Comparison of ENCODE assay signal across 9 cellular contexts in the genomic region with DNA sequence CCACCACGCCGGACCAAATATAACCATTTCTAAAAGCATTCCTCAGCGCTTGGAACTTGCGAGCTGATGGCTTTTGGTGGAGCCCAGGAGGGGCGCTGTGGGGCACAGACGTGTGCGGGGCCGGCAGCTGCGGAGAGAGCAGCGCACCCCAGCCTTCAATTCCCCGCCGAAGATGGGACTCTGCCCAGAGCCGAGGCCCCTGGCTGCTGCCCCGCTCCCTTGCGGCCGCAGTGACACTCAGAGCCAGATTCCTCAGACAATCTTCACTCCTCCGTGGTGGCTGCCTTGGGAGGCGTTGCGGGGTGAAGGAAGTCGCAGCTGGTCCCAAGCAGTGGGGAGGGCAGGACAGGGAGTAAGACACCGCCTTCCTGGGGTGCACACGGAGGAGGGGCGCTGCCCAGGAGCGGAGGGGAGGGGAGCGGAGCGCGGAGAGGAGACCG.
A peak's percentile ranks its signal among the peaks of the same experiment; 100 is the strongest.
DNase-seq lines count a peak whose midpoint lies in the region; ATAC-seq, FAIRE-seq and TF ChIP-seq lines count a peak whose summit lies in the region.
"Had no signal": no experiment of that assay in that cellular context is flagged by ENCODE, and none has a peak within 500 bp of the region (broad histone marks: within the 10 kb centered on the region; RNA-seq: fewer than 3 reads in every experiment).

No MANE protein-coding gene starts in this region.

- H3K27me3 Mint-ChIP-seq in T-helper 17 cell (peaks cover 40% of the 10 kb centered on the region), MCF 10A (ENCODE audit: insufficient read depth, unreplicated experiment) (peaks cover 21% of the 10 kb centered on the region)

- WGBS in psoas muscle, 3 donors: 1 to 2% (median 1%) methylated on average over 24 to 28 of the region's 28 CpGs

- peak; percentile 20 for TF ChIP-seq CTCF in MCF 10A (IDR thresholded peaks at IDR 0.05; ENCODE audit: unreplicated experiment)
- peak; percentile 61 for TF ChIP-seq CTCF in psoas muscle (IDR thresholded peaks at IDR 0.05)

- peak overlapping the region; percentile 32 for H3K27ac ChIP-seq in psoas muscle
- H3K27ac ChIP-seq: 22Rv1 had no signal

- peak; percentile 90 for ATAC-seq in T-helper 17 cell
- peak; percentile 71 to 81 (median 72) for ATAC-seq in psoas muscle
- no peak for ATAC-seq in HG02938 (IDR thresholded peaks at IDR 0.05; ENCODE audit: unreplicated experiment)

- peaks cover 26% of the 10 kb centered on the region for H3K4me1 ChIP-seq in psoas muscle

- intact Hi-C loops in MCF 10A (cut with micrococcal nuclease): no loop called here
- intact Hi-C loops in psoas muscle (cut with DNase I): loop anchor here (5.0 kb wide), 1 partner anchor 37 kb away; no protein-coding TSS in a partner anchor

- H3K27ac Mint-ChIP-seq in T-helper 17 cell (peak overlapping the region; percentile 88), MCF 10A (ENCODE audit: low read depth, unreplicated experiment) (no peak overlapping the region)

- no peak for FAIRE-seq in H54 (lab: Jason Lieb, UNC)

- H3K27me3 ChIP-seq in psoas muscle (ENCODE audit: insufficient read depth in 3 of 3, low read length in 2 of 3): no peaks in the 10 kb centered on the region

- H3K36me3 ChIP-seq in psoas muscle (ENCODE audit: insufficient read depth in 1 of 2, low read depth in 1 of 2): no peaks in the 10 kb centered on the region

- no peaks in the 10 kb centered on the region for H3K9me3 Mint-ChIP-seq in MCF 10A (ENCODE audit: unreplicated experiment)

- DNase-seq in DMS 273 (lab: John Stamatoyannopoulos, UW; ENCODE audit: unreplicated experiment): peak; percentile 77
- DNase-seq in DMS 273 treated with DMSO at 0.1 percent for 48 hours (lab: John Stamatoyannopoulos, UW): no peak
- DNase-seq in T-helper 17 cell: peak; percentile 28 to 36 (median 29)
- no peak for DNase-seq in MCF 10A (ENCODE audit: unreplicated experiment)
- peak in 28 of 51 donors; percentile 7 to 64 (median 34) for DNase-seq in hypothalamus (lab: John Stamatoyannopoulos, UW)
- DNase-seq in psoas muscle: peak; percentile 68 to 83
- no peak for DNase-seq in H54 (ENCODE audit: insufficient read length, low spot score)

- POLR2A ChIA-PET in MCF 10A (lab: Yijun Ruan, JAX): interaction anchor here (0.7 kb wide), 1 partner anchor 811 kb away, joined by 3 read pairs; no protein-coding TSS in a partner anchor

- peak overlapping the region; percentile 72 for H3K4me3 ChIP-seq in psoas muscle

- TF ChIP-seq POLR2A in H54 (IDR thresholded peaks at IDR 0.05; ENCODE audit: low read depth, low read length): no peak

- H3K9me3 ChIP-seq in T-helper 17 cell (ENCODE audit: control insufficient read depth, low read length, poor library complexity, severe bottlenecking): no peaks in the 10 kb centered on the region
- H3K9me3 ChIP-seq in psoas muscle: no peaks in the 10 kb centered on the region

- H3K4me3 Mint-ChIP-seq in T-helper 17 cell (peak overlapping the region; percentile 98), MCF 10A (ENCODE audit: unreplicated experiment) (peak overlapping the region; percentile 61)

- H3K4me1 Mint-ChIP-seq in T-helper 17 cell: peaks cover 24% of the 10 kb centered on the region
- H3K4me1 Mint-ChIP-seq in MCF 10A (ENCODE audit: insufficient read depth, unreplicated experiment): no peaks in the 10 kb centered on the region

- H3K36me3 Mint-ChIP-seq in T-helper 17 cell (ENCODE audit: low read depth) (peaks cover 4% of the 10 kb centered on the region), MCF 10A (ENCODE audit: insufficient read depth, unreplicated experiment) (no peaks in the 10 kb centered on the region)

- no TSS peak for BruUV-seq in MCF 10A (replicated peaks; lab: Mats Ljungman, UMichigan)

- CTCF ChIA-PET in MCF 10A (lab: Yijun Ruan, JAX): interaction anchor here (0.7 kb wide), 2 partner anchors 28 to 1536 kb away, joined by 3 to 4 read pairs; no protein-coding TSS in a partner anchor

Comparison
In these comparisons a context has a peak if more than half of its experiments do, and no peak if none do; other contexts are left out.
1. DNase-seq: peak in DMS 273 (single experiment), T-helper 17 cell (3 of 3), hypothalamus (28 of 51) and psoas muscle (2 of 2); none in DMS 273 treated with DMSO at 0.1 percent for 48 hours (single experiment), MCF 10A (single experiment) and H54 (single experiment).